1 cellular context compared by ENCODE assay signal in the genomic region with DNA sequence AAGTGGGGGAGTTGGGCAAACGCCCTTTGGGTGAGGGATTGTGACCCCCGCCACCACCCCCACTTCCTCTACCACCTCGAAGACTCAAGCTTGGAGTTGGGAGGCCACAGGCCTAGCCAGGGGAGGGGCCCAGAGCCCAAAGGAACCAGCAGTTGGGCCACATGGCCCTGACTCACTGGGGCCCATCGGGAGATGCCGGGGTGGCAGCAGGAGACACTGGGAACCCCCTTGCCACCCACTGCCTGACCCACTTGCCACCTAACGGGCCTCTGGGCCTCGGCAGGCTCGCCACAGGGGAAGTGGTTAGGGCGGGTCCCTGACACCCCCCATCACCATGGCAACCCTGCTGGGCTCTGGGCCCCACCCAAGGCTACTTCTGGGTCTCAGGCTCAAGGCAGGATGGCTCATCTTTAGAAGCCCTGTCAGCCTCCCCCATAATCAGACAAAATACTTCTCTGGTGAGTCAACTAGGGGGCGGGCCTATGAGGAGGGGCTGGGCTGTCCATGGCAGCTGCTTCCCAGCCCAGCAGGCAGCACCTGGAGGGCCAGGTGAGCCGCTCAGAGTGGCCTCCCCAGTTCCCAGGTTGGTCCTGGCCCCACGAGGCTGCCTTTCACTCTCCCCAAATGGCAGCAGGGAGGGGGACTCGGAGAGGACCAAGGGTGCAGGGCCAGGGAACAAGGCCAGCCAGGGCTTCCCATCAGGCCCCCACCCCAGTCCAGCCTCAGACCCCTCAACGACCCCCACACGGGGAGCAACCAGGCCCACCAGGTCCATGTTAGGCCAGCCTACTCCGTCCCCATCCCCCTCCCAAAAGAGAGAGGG.
A peak's percentile ranks its signal among the peaks of the same experiment; 100 is the strongest.
TF ChIP-seq lines count a peak whose summit lies in the region.

No MANE protein-coding gene starts in this region.

TF ChIP-seq in K562, 482 proteins besides CTCF, POLR2A, EP300 and RAD21 (continued from another document and continues in another):
- no peak for TF ChIP-seq MCM5 (IDR thresholded peaks at IDR 0.05; ENCODE audit: low read depth)
- no peak for TF ChIP-seq RAD51 (IDR thresholded peaks at IDR 0.05; ENCODE audit: borderline replicate concordance, low read depth)
- TF ChIP-seq CAMTA2 (CRISPR knock-in tag; conservative IDR thresholded peaks at IDR 0.05) = no peak
- no peak for TF ChIP-seq KDM2B (CRISPR knock-in tag; IDR thresholded peaks at IDR 0.05)
- TF ChIP-seq TCFL5 (CRISPR knock-in tag; conservative IDR thresholded peaks at IDR 0.05) = no peak
- no peak for TF ChIP-seq COPS2 (conservative IDR thresholded peaks at IDR 0.05)
- TF ChIP-seq ESRRA (IDR thresholded peaks at IDR 0.05; ENCODE audit: borderline replicate concordance, low read depth) = no peak
- no peak for TF ChIP-seq RFX7 (CRISPR knock-in tag; IDR thresholded peaks at IDR 0.05)
- TF ChIP-seq, protein P1, sequence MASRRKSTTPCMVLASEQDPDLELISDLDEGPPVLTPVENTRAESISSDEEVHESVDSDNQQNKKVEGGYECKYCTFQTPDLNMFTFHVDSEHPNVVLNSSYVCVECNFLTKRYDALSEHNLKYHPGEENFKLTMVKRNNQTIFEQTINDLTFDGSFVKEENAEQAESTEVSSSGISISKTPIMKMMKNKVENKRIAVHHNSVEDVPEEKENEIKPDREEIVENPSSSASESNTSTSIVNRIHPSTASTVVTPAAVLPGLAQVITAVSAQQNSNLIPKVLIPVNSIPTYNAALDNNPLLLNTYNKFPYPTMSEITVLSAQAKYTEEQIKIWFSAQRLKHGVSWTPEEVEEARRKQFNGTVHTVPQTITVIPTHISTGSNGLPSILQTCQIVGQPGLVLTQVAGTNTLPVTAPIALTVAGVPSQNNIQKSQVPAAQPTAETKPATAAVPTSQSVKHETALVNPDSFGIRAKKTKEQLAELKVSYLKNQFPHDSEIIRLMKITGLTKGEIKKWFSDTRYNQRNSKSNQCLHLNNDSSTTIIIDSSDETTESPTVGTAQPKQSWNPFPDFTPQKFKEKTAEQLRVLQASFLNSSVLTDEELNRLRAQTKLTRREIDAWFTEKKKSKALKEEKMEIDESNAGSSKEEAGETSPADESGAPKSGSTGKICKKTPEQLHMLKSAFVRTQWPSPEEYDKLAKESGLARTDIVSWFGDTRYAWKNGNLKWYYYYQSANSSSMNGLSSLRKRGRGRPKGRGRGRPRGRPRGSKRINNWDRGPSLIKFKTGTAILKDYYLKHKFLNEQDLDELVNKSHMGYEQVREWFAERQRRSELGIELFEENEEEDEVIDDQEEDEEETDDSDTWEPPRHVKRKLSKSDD (conservative IDR thresholded peaks at IDR 0.05; ENCODE audit: low read length) = no peak
- no peak for TF ChIP-seq ARHGAP35 (IDR thresholded peaks at IDR 0.05; ENCODE audit: partially characterized antibody)
- TF ChIP-seq TBP (optimal IDR thresholded peaks at IDR 0.05; ENCODE audit: low read depth, low read length) = no peak
- no peak for TF ChIP-seq SMAD2 (IDR thresholded peaks at IDR 0.05; ENCODE audit: low read depth, low read length)
- no peak for TF ChIP-seq ESRRB (CRISPR knock-in tag; IDR thresholded peaks at IDR 0.05; ENCODE audit: borderline replicate concordance)
- no peak for TF ChIP-seq FOXK2 (conservative IDR thresholded peaks at IDR 0.05 in 1 of 2, IDR thresholded peaks at IDR 0.05 in 1 of 2; ENCODE audit: low read depth in 2 of 2)
- no peak for TF ChIP-seq SREBF1 (IDR thresholded peaks at IDR 0.05; ENCODE audit: borderline replicate concordance, low read depth, low read length)
- TF ChIP-seq, protein P2, sequence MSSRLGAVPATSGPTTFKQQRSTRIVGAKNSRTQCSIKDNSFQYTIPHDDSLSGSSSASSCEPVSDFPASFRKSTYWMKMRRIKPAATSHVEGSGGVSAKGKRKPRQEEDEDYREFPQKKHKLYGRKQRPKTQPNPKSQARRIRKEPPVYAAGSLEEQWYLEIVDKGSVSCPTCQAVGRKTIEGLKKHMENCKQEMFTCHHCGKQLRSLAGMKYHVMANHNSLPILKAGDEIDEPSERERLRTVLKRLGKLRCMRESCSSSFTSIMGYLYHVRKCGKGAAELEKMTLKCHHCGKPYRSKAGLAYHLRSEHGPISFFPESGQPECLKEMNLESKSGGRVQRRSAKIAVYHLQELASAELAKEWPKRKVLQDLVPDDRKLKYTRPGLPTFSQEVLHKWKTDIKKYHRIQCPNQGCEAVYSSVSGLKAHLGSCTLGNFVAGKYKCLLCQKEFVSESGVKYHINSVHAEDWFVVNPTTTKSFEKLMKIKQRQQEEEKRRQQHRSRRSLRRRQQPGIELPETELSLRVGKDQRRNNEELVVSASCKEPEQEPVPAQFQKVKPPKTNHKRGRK (tag; IDR thresholded peaks at IDR 0.05) = no peak
- no peak for TF ChIP-seq ZNF12 (CRISPR knock-in tag; IDR thresholded peaks at IDR 0.05)
- TF ChIP-seq, protein P3, sequence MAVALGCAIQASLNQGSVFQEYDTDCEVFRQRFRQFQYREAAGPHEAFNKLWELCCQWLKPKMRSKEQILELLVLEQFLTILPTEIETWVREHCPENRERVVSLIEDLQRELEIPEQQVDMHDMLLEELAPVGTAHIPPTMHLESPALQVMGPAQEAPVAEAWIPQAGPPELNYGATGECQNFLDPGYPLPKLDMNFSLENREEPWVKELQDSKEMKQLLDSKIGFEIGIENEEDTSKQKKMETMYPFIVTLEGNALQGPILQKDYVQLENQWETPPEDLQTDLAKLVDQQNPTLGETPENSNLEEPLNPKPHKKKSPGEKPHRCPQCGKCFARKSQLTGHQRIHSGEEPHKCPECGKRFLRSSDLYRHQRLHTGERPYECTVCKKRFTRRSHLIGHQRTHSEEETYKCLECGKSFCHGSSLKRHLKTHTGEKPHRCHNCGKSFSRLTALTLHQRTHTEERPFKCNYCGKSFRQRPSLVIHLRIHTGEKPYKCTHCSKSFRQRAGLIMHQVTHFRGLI (CRISPR knock-in tag; IDR thresholded peaks at IDR 0.05) = no peak
- TF ChIP-seq, protein P4, sequence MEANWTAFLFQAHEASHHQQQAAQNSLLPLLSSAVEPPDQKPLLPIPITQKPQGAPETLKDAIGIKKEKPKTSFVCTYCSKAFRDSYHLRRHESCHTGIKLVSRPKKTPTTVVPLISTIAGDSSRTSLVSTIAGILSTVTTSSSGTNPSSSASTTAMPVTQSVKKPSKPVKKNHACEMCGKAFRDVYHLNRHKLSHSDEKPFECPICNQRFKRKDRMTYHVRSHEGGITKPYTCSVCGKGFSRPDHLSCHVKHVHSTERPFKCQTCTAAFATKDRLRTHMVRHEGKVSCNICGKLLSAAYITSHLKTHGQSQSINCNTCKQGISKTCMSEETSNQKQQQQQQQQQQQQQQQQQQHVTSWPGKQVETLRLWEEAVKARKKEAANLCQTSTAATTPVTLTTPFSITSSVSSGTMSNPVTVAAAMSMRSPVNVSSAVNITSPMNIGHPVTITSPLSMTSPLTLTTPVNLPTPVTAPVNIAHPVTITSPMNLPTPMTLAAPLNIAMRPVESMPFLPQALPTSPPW (CRISPR knock-in tag; IDR thresholded peaks at IDR 0.05) = no peak
- no peak for TF ChIP-seq CHD2 (IDR thresholded peaks at IDR 0.05; ENCODE audit: low read depth, low read length)
- no peak for TF ChIP-seq RBBP5 (IDR thresholded peaks at IDR 0.05; ENCODE audit: borderline replicate concordance, insufficient read depth, low read length, poor library complexity, severe bottlenecking)
- TF ChIP-seq, protein P5, sequence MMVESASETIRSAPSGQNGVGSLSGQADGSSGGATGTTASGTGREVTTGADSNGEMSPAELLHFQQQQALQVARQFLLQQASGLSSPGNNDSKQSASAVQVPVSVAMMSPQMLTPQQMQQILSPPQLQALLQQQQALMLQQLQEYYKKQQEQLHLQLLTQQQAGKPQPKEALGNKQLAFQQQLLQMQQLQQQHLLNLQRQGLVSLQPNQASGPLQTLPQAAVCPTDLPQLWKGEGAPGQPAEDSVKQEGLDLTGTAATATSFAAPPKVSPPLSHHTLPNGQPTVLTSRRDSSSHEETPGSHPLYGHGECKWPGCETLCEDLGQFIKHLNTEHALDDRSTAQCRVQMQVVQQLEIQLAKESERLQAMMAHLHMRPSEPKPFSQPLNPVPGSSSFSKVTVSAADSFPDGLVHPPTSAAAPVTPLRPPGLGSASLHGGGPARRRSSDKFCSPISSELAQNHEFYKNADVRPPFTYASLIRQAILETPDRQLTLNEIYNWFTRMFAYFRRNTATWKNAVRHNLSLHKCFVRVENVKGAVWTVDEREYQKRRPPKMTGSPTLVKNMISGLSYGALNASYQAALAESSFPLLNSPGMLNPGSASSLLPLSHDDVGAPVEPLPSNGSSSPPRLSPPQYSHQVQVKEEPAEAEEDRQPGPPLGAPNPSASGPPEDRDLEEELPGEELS (CRISPR knock-in tag; IDR thresholded peaks at IDR 0.05; ENCODE audit: borderline replicate concordance) = no peak
- no peak for TF ChIP-seq RBM15 (IDR thresholded peaks at IDR 0.05; ENCODE audit: insufficient read depth, low read length)
- TF ChIP-seq RFX1 (IDR thresholded peaks at IDR 0.05) = peak; percentile 98
- no peak for TF ChIP-seq GATAD2A (IDR thresholded peaks at IDR 0.05)
- no peak for TF ChIP-seq BCL6 (CRISPR knock-in tag; IDR thresholded peaks at IDR 0.05)
- no peak for TF ChIP-seq ZNF41 (CRISPR knock-in tag; conservative IDR thresholded peaks at IDR 0.05)
- TF ChIP-seq, protein P6, sequence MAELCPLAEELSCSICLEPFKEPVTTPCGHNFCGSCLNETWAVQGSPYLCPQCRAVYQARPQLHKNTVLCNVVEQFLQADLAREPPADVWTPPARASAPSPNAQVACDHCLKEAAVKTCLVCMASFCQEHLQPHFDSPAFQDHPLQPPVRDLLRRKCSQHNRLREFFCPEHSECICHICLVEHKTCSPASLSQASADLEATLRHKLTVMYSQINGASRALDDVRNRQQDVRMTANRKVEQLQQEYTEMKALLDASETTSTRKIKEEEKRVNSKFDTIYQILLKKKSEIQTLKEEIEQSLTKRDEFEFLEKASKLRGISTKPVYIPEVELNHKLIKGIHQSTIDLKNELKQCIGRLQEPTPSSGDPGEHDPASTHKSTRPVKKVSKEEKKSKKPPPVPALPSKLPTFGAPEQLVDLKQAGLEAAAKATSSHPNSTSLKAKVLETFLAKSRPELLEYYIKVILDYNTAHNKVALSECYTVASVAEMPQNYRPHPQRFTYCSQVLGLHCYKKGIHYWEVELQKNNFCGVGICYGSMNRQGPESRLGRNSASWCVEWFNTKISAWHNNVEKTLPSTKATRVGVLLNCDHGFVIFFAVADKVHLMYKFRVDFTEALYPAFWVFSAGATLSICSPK (IDR thresholded peaks at IDR 0.05; ENCODE audit: borderline replicate concordance) = no peak
- no peak for TF ChIP-seq ZNF79 (CRISPR knock-in tag; IDR thresholded peaks at IDR 0.05; ENCODE audit: low read depth)
- no peak for TF ChIP-seq CBX5 (IDR thresholded peaks at IDR 0.05; ENCODE audit: borderline replicate concordance, low read depth)
- TF ChIP-seq SLC30A9 (CRISPR knock-in tag; IDR thresholded peaks at IDR 0.05) = no peak
- no peak for TF ChIP-seq TFAM (CRISPR knock-in tag; conservative IDR thresholded peaks at IDR 0.05)
- TF ChIP-seq, protein P7, sequence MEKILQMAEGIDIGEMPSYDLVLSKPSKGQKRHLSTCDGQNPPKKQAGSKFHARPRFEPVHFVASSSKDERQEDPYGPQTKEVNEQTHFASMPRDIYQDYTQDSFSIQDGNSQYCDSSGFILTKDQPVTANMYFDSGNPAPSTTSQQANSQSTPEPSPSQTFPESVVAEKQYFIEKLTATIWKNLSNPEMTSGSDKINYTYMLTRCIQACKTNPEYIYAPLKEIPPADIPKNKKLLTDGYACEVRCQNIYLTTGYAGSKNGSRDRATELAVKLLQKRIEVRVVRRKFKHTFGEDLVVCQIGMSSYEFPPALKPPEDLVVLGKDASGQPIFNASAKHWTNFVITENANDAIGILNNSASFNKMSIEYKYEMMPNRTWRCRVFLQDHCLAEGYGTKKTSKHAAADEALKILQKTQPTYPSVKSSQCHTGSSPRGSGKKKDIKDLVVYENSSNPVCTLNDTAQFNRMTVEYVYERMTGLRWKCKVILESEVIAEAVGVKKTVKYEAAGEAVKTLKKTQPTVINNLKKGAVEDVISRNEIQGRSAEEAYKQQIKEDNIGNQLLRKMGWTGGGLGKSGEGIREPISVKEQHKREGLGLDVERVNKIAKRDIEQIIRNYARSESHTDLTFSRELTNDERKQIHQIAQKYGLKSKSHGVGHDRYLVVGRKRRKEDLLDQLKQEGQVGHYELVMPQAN (IDR thresholded peaks at IDR 0.05; ENCODE audit: borderline replicate concordance) = 0 out of 2 replicates have a peak, but pooled peaks have one; percentile 13
- 0 out of 2 replicates have a peak, but pooled peaks have one; percentile 18 for TF ChIP-seq ERF (CRISPR knock-in tag; IDR thresholded peaks at IDR 0.05)
- 0 out of 4 replicates have a peak, but pooled peaks of 1 of the 2 experiments have one; percentile 52 for TF ChIP-seq SRF (CRISPR knock-in tag; IDR thresholded peaks at IDR 0.05)
- TF ChIP-seq PHF21A (IDR thresholded peaks at IDR 0.05; ENCODE audit: borderline replicate concordance, low read depth) = no peak
- no peak for TF ChIP-seq SMAD3 (CRISPR knock-in tag; conservative IDR thresholded peaks at IDR 0.05)
- TF ChIP-seq, protein P8, sequence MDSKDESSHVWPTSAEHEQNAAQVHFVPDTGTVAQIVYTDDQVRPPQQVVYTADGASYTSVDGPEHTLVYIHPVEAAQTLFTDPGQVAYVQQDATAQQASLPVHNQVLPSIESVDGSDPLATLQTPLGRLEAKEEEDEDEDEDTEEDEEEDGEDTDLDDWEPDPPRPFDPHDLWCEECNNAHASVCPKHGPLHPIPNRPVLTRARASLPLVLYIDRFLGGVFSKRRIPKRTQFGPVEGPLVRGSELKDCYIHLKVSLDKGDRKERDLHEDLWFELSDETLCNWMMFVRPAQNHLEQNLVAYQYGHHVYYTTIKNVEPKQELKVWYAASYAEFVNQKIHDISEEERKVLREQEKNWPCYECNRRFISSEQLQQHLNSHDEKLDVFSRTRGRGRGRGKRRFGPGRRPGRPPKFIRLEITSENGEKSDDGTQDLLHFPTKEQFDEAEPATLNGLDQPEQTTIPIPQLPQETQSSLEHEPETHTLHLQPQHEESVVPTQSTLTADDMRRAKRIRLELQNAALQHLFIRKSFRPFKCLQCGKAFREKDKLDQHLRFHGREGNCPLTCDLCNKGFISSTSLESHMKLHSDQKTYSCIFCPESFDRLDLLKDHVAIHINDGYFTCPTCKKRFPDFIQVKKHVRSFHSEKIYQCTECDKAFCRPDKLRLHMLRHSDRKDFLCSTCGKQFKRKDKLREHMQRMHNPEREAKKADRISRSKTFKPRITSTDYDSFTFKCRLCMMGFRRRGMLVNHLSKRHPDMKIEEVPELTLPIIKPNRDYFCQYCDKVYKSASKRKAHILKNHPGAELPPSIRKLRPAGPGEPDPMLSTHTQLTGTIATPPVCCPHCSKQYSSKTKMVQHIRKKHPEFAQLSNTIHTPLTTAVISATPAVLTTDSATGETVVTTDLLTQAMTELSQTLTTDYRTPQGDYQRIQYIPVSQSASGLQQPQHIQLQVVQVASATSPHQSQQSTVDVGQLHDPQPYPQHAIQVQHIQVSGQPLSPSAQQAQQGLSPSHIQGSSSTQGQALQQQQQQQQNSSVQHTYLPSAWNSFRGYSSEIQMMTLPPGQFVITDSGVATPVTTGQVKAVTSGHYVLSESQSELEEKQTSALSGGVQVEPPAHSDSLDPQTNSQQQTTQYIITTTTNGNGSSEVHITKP (IDR thresholded peaks at IDR 0.05; ENCODE audit: partially characterized antibody) = no peak
- TF ChIP-seq ARID2 (IDR thresholded peaks at IDR 0.05) = no peak
- no peak for TF ChIP-seq NR2C1 (IDR thresholded peaks at IDR 0.05)
- no peak for TF ChIP-seq NR2C1 (tag; IDR thresholded peaks at IDR 0.05)
- no peak for TF ChIP-seq XRCC4 (IDR thresholded peaks at IDR 0.05; ENCODE audit: extremely low read depth, insufficient read depth, insufficient read length)
- TF ChIP-seq MAFG (tag; conservative IDR thresholded peaks at IDR 0.05) = no peak
- no peak for TF ChIP-seq FOXA3 (CRISPR knock-in tag; conservative IDR thresholded peaks at IDR 0.05 in 1 of 2, IDR thresholded peaks at IDR 0.05 in 1 of 2)
- TF ChIP-seq MAFF (IDR thresholded peaks at IDR 0.05; ENCODE audit: low read length) = no peak
- no peak for TF ChIP-seq ZNF354B (CRISPR knock-in tag; IDR thresholded peaks at IDR 0.05)
- no peak for TF ChIP-seq SNRNP70 (optimal IDR thresholded peaks at IDR 0.05; ENCODE audit: low read depth, low read length)
- no peak for TF ChIP-seq ZBTB17 (CRISPR knock-in tag; IDR thresholded peaks at IDR 0.05)
- TF ChIP-seq FOXJ2 (tag; IDR thresholded peaks at IDR 0.05) = no peak; the same call in 1 of the 2 replicates
